3 cellular contexts compared by ENCODE assay signal in the genomic region with DNA sequence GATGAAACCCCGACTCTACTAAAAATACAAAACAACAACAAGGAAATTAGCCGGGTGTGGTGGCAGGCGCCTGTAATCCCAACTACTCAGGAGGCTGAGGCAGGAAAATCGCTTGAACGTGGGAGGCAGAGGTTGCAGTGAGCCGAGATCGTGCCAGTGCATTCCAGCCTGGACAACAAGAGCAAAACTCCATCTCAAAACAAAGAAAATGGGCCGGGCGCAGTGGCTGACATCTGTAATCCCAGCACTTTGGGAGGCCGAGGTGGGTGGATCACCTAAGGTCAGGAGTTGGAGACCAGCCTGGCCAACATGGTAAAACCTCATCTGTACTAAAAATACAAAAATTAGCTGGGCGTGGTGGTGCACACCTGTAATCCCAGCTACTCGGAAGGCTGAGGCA. TPM values are rescaled to one million over a fixed set of nuclear protein-coding genes. Genes with fewer than 3 reads are reported as not detected.
"Had no signal": no experiment of that assay in that cellular context is flagged by ENCODE, and none has a peak within 500 bp of the region (broad histone marks: within the 10 kb centered on the region; RNA-seq: fewer than 3 reads in every experiment).

No MANE protein-coding gene starts in this region.

RNA-seq across cellular contexts. Expression of a gene that starts 37.5 kb away (rescaled TPM):
- total RNA-seq: HT1080, IMR-90, K562 had no signal
